8 cellular contexts compared by ENCODE assay signal in the genomic region with DNA sequence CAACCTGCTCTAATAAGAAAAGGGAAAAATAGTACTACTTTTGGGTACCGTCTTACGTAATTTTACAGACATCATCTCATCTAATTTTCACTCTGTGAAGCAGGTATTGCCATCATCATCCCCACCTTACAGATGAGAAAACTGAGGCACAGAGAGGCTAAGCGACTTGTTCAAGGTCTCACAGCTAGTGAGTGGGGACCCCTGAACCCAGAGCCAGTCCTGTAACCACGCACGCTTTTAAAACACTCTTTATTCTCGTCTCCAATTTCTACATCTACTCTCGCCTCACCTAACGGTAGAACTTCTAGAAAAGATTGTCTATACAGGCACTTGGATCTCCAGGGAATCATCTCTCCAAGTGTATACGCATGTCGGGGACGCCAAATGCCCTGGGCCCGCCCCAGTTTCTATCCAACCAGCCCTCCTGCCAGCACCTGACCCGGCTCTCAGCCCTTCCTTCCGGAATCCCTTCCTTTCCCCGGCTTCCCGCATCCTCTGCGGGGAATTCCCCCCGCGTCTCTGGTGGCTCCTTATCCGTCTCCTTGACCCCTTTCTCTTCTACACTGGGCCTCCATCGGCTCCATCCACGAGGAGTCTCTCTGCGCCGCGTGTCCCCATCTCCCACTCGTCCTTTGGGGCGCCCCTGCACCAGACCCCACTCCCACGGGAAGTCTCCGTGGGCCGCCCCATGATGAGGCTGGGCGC. TPM values are rescaled to one million over a fixed set of nuclear protein-coding genes. Genes with fewer than 3 reads are reported as not detected.
DNase-seq lines count a peak whose midpoint lies in the region; ATAC-seq and TF ChIP-seq lines count a peak whose summit lies in the region.

No MANE protein-coding gene starts in this region.

- no peaks in the 10 kb centered on the region for H3K27me3 ChIP-seq in H9 (ENCODE audit: insufficient read depth, low read length)
- peaks cover 5% of the 10 kb centered on the region for H3K27me3 ChIP-seq in trophoblast cell (ENCODE audit: insufficient read depth, low read length)

- H3K79me1 ChIP-seq in H9 (ENCODE audit: insufficient read depth, low read depth, low read length, poor library complexity, severe bottlenecking) (no peaks in the 10 kb centered on the region), trophoblast cell (ENCODE audit: low read length) (peaks cover 7% of the 10 kb centered on the region)

- no peak overlapping the region for H2BK5ac ChIP-seq in H9 (ENCODE audit: insufficient read length, low read length)
- no peak overlapping the region for H2BK5ac ChIP-seq in trophoblast cell (ENCODE audit: low read depth, low read length, poor library complexity)

- in situ Hi-C loops in KBM-7 (cut with MboI; ENCODE audit: low pct_unique_long_range_greater_than_20kb, low sequenced_read_pairs): no loop called here

- TF ChIP-seq CTCF in 22Rv1 (IDR thresholded peaks at IDR 0.05): no peak
- TF ChIP-seq CTCF in H9 (conservative IDR thresholded peaks at IDR 0.05): no peak

- no peak overlapping the region for H2AFZ ChIP-seq in H9 (ENCODE audit: low read length)
- H2AFZ ChIP-seq in trophoblast cell (ENCODE audit: insufficient read depth, low read length, poor library complexity): peak overlapping the region; percentile 91

- H3K36me3 Mint-ChIP-seq in H9 (ENCODE audit: insufficient read depth in 1 of 3, low read depth in 3 of 3): no peaks in the 10 kb centered on the region

- no peak overlapping the region for H3T11ph ChIP-seq in H9 (ENCODE audit: low read length)

- H4K12ac ChIP-seq in trophoblast cell (ENCODE audit: low read depth, low read length): peak overlapping the region; percentile 75

- H4K91ac ChIP-seq in H9 (ENCODE audit: insufficient read length, low read depth, low read length): no peak overlapping the region
- H4K91ac ChIP-seq in trophoblast cell (ENCODE audit: low read depth, low read length): peak overlapping the region; percentile 86

- H4K5ac ChIP-seq in H9 (ENCODE audit: insufficient read length, low read depth, low read length): no peak overlapping the region

- H3K4me1 ChIP-seq in H9 (ENCODE audit: insufficient read depth, low read length) (peaks cover 4% of the 10 kb centered on the region; the same call in 1 of the 2 replicates), trophoblast cell (ENCODE audit: control insufficient read depth in 1 of 2, insufficient read depth in 2 of 2, low read length in 2 of 2) (peaks cover 3 to 8% of the 10 kb centered on the region in 2 experiments)

- H3K4me3 Mint-ChIP-seq in H9: peak overlapping the region; percentile 65 to 77

- H2AK5ac ChIP-seq in H9 (ENCODE audit: insufficient read length, low read length) (no peak overlapping the region), trophoblast cell (ENCODE audit: low read length) (no peak overlapping the region)

- H3K9me3 ChIP-seq in H9 (ENCODE audit: control insufficient read depth, low read depth, low read length): no peaks in the 10 kb centered on the region
- no peaks in the 10 kb centered on the region for H3K9me3 ChIP-seq in trophoblast cell (ENCODE audit: insufficient read depth, low read depth, low read length)

- no peak overlapping the region for H2BK15ac ChIP-seq in H9 (ENCODE audit: low read depth, low read length)

- no peak for ATAC-seq in GM18520 (IDR thresholded peaks at IDR 0.05; ENCODE audit: unreplicated experiment)

- H3K9me3 Mint-ChIP-seq in H9: no peaks in the 10 kb centered on the region

- H2BK20ac ChIP-seq in H9 (ENCODE audit: low read depth, low read length, poor library complexity, severe bottlenecking): no peak overlapping the region

- H3K4ac ChIP-seq in H9 (ENCODE audit: low read depth, low read length) (no peak overlapping the region; the same call in 1 of the 2 replicates), trophoblast cell (ENCODE audit: low read depth, low read length) (peak overlapping the region; percentile 23)

- H4K8ac ChIP-seq in H9 (replicated peaks; ENCODE audit: insufficient read length, low read depth, low read length) (no peak overlapping the region), trophoblast cell (ENCODE audit: low read depth, low read length) (peak overlapping the region; percentile 95)

- no peaks in the 10 kb centered on the region for H3K79me2 ChIP-seq in H9 (ENCODE audit: insufficient read depth, low read length)
- no peaks in the 10 kb centered on the region for H3K79me2 ChIP-seq in trophoblast cell (ENCODE audit: control insufficient read depth, insufficient read depth, low read length, poor library complexity)

- H3K23ac ChIP-seq in H9 (ENCODE audit: insufficient read length, low read depth, low read length): no peak overlapping the region
- H3K23ac ChIP-seq in trophoblast cell (ENCODE audit: low read length): no peak overlapping the region

- intact Hi-C loops in head of caudate nucleus (cut with DNase I): no loop called here

- H3K27ac ChIP-seq in 22Rv1 (peak overlapping the region; percentile 57), H9 (ENCODE audit: insufficient read length, low read depth, low read length) (no peak overlapping the region), trophoblast cell (ENCODE audit: low read depth, low read length) (no peak overlapping the region)

- no peak overlapping the region for H3K56ac ChIP-seq in H9 (ENCODE audit: insufficient read length, low read depth, low read length)

- peak overlapping the region; percentile 72 for H3K14ac ChIP-seq in H9 (ENCODE audit: insufficient read depth, low read length)
- H3K14ac ChIP-seq in trophoblast cell (ENCODE audit: low read length): peak overlapping the region; percentile 59

- H2BK12ac ChIP-seq in H9 (ENCODE audit: insufficient read length, low read depth, low read length): no peak overlapping the region
- H2BK12ac ChIP-seq in trophoblast cell (ENCODE audit: low read length): no peak overlapping the region

- peaks cover 12% of the 10 kb centered on the region for H3K27me3 Mint-ChIP-seq in H9 (ENCODE audit: low read depth)

- H3K9ac ChIP-seq in H9 (ENCODE audit: extremely low read depth, insufficient read length, low read length): no peak overlapping the region
- peak overlapping the region; percentile 75 for H3K9ac ChIP-seq in trophoblast cell (ENCODE audit: low read length)

- H3K4me1 Mint-ChIP-seq in H9: peaks cover 30 to 38% of the 10 kb centered on the region in 2 experiments

- H3K23me2 ChIP-seq in H9 (ENCODE audit: insufficient read length, low read depth, low read length, poor library complexity, severe bottlenecking): peaks cover 10% of the 10 kb centered on the region

- H3K18ac ChIP-seq in H9 (ENCODE audit: insufficient read length, low read depth, low read length): peak overlapping the region; percentile 51
- peak overlapping the region; percentile 58 for H3K18ac ChIP-seq in trophoblast cell (ENCODE audit: low read length)

- no peak overlapping the region for H3K27ac Mint-ChIP-seq in H9

- peak overlapping the region; percentile 51 for H3K4me2 ChIP-seq in H9 (ENCODE audit: insufficient read depth, insufficient read length, low read length)
- peak overlapping the region; percentile 97 for H3K4me2 ChIP-seq in trophoblast cell (ENCODE audit: low read length)

- no peaks in the 10 kb centered on the region for H3K36me3 ChIP-seq in trophoblast cell (ENCODE audit: control insufficient read depth in 1 of 2, insufficient read depth in 2 of 2, low read length in 2 of 2)

- no peaks in the 10 kb centered on the region for H4K20me1 ChIP-seq in H9 (ENCODE audit: control insufficient read depth, insufficient read depth, insufficient read length)

- WGBS in H9 (ENCODE audit: extremely low coverage, insufficient read length, low lambda C conversion rate): 100% methylated on average over 5 of the region's 31 CpGs
- WGBS in trophoblast cell (ENCODE audit: extremely low coverage, insufficient coverage, insufficient read length): 100% methylated on average over 5 of the region's 31 CpGs

- H2BK120ac ChIP-seq in H9 (ENCODE audit: low read depth, low read length, poor library complexity, severe bottlenecking) (no peak overlapping the region), trophoblast cell (ENCODE audit: insufficient read depth, low read length, poor library complexity) (no peak overlapping the region)

- DNase-seq in H9 (peak; percentile 49), head of caudate nucleus (peak in 34 of 42 donors; percentile 22 to 70 (median 50)), trophoblast cell (peak; percentile 42 to 60), GM19240 (ENCODE audit: insufficient read length, low spot score) (no peak), KBM-7 (no peak)
- DNase-seq in activated CD8-positive, alpha-beta memory T cell treated with anti-CD3 and anti-CD28 coated beads, Interleukin-2, amount 50 U/mL, for 48 hours: peak; percentile 75

- peak overlapping the region; percentile 75 for H3K4me3 ChIP-seq in trophoblast cell (ENCODE audit: low read depth, low read length)

RNA-seq across cellular contexts. Expression of gene TRAF1, which starts 1.6 kb away (rescaled TPM):
- total RNA-seq in H9 (2021): 1.4 and 1.5 TPM in 2 replicates
- polyA plus RNA-seq in trophoblast cell (2013): 0.60 and 0.64 TPM in 2 replicates

RNA-seq across cellular contexts. Expression of gene PHF19, which starts 51.2 kb away (rescaled TPM):
- 66.7 and 66.8 TPM in 2 replicates for total RNA-seq in H9 (2021)
- polyA plus RNA-seq in trophoblast cell (2013): 12.1 and 12.9 TPM in 2 replicates

Comparison
In these comparisons a context has a peak if more than half of its experiments do, and no peak if none do; other contexts are left out.
1. DNase-seq: peak in H9 (single experiment), activated CD8-positive, alpha-beta memory T cell treated with anti-CD3 and anti-CD28 coated beads, Interleukin-2, amount 50 U/mL, for 48 hours (single experiment), head of caudate nucleus (34 of 42) and trophoblast cell (2 of 2); none in GM19240 (single experiment) and KBM-7 (single experiment).